In the genomic region with DNA sequence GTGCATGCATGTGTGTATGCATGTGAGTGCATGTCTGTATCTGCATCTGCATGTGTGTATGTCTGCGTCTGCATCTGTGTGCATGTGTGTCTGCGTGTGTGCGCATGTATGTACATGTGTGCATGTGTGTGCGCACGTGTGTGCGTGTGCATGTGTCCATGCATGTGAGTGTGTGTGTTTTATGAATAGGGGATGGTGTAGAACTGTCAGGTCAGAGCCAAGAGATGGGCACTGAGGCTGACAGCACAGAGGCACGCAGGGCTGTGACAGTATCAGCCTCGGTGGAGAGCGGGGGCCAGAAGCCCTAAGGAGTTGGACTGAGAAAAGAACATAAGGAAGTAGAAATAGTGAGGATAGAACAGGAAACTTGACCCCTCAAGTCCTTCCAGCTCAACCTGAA, we compare ENCODE assay signal across 25 cellular contexts.
"Had no signal": no experiment of that assay in that cellular context is flagged by ENCODE, and none has a peak within 500 bp of the region (broad histone marks: within the 10 kb centered on the region; RNA-seq: fewer than 3 reads in every experiment).

No MANE protein-coding gene starts in this region.

- DNase-seq: activated CD4-positive, CD25-positive, alpha-beta regulatory T cell treated with anti-CD3 and anti-CD28 coated beads, Interleukin-2, amount 50 U/mL, for 72 hours; activated CD8-positive, alpha-beta memory T cell treated with anti-CD3 and anti-CD28 coated beads, Interleukin-2, amount 50 U/mL, for 48 hours; activated naive CD4-positive, alpha-beta T cell; activated T-cell treated with anti-CD3 and anti-CD28 coated beads, Interleukin-2, amount 50 U/mL, for 4 hours; brain microvascular endothelial cell; esophagus squamous epithelium; gastrocnemius medialis; hypothalamus; left ventricle myocardium superior; mucosa of descending colon; naive B cell; stimulated activated CD4-positive, alpha-beta T cell treated with anti-CD3 and anti-CD28 coated beads, Interleukin-4, amount 100 ng/mL, for 1 hour; stimulated activated naive CD4-positive, alpha-beta T cell; upper lobe of left lung had no signal

- H3K9me3 ChIP-seq: colonic mucosa, gastrocnemius medialis, thoracic aorta had no signal

- H3K27ac Mint-ChIP-seq: activated naive CD8-positive, alpha-beta T cell; activated T-helper 2 cell treated with anti-CD3 and anti-CD28 coated beads, Interferon-gamma antibody, Interleukin-2, Interleukin-4, amounts not matched to agents 10 μg/mL and 5 μg/mL and 100 μg/mL, durations not matched to agents 14 hours and 24 hours and 36 hours; naive B cell had no signal

- H3K4me1 Mint-ChIP-seq: central memory CD8-positive, alpha-beta T cell; naive B cell had no signal

- ATAC-seq: activated T-cell treated with anti-CD3 and anti-CD28 coated beads, Interleukin-2, amount 50 U/mL, for 4 hours; gastrocnemius medialis; left ventricle myocardium superior; mucosa of descending colon had no signal

- H3K4me3 Mint-ChIP-seq: activated naive CD8-positive, alpha-beta T cell; activated T-cell treated with anti-CD3 and anti-CD28 coated beads, Interleukin-2, amount 50 U/mL, for 4 hours; central memory CD8-positive, alpha-beta T cell; naive B cell had no signal

- H3K27ac ChIP-seq: adrenal gland, ascending aorta, brain microvascular endothelial cell, colonic mucosa, dorsolateral prefrontal cortex, esophagus squamous epithelium, gastrocnemius medialis, thoracic aorta, upper lobe of left lung, WERI-Rb-1 had no signal

- H3K4me1 ChIP-seq: adrenal gland, ascending aorta, colonic mucosa, esophagus squamous epithelium, gastrocnemius medialis, upper lobe of left lung had no signal

- H3K36me3 Mint-ChIP-seq: naive B cell had no signal

- FAIRE-seq: islet of Langerhans, TTC549 had no signal

- H3K4me3 ChIP-seq: adrenal gland, ascending aorta, colonic mucosa, dorsolateral prefrontal cortex, esophagus squamous epithelium, gastrocnemius medialis, mucosa of descending colon, thoracic aorta, upper lobe of left lung had no signal

- H3K27me3 ChIP-seq: adrenal gland, ascending aorta, brain microvascular endothelial cell, colonic mucosa, dorsolateral prefrontal cortex, esophagus squamous epithelium, upper lobe of left lung had no signal

- H3K36me3 ChIP-seq: adrenal gland, ascending aorta, brain microvascular endothelial cell, colonic mucosa, esophagus squamous epithelium, gastrocnemius medialis, thoracic aorta, upper lobe of left lung, WERI-Rb-1 had no signal

- H3K27me3 Mint-ChIP-seq: central memory CD8-positive, alpha-beta T cell had no signal
